In genomic region chr6:29749668-29750067, GRCh38 we compare ENCODE assay signal across 8 cellular contexts. TPM values are rescaled to one million over a fixed set of nuclear protein-coding genes. Genes with fewer than 3 reads are reported as not detected.
DNase-seq lines count a peak whose midpoint lies in the region; ATAC-seq and TF ChIP-seq lines count a peak whose summit lies in the region.

No MANE protein-coding gene starts in this region.

- no peak overlapping the region for H3K27ac ChIP-seq in CD8-positive, alpha-beta T cell (ENCODE audit: low read depth, low read length)
- no peak overlapping the region for H3K27ac ChIP-seq in endodermal cell (ENCODE audit: low read depth, low read length)

- no peak for DNase-seq in CD8-positive, alpha-beta T cell
- DNase-seq in OCI-M1 (lab: John Stamatoyannopoulos, UW) (peak; percentile 43), endodermal cell (no peak), osteocyte (ENCODE audit: extremely low spot score, unreplicated experiment) (no peak), SW 1271 (lab: John Stamatoyannopoulos, UW) (no peak), HEK293T (ENCODE audit: extremely low spot score) (no peak)

- H3K27ac Mint-ChIP-seq in CD8-positive, alpha-beta T cell = peak overlapping the region; percentile 68
- H3K27ac Mint-ChIP-seq in endodermal cell (no peak overlapping the region), osteocyte (ENCODE audit: unreplicated experiment) (no peak overlapping the region)

- POLR2A ChIA-PET in CD8-positive, alpha-beta T cell (lab: Charles Lee) = interaction anchor here (0.6 to 2.6 kb wide), 10 partner anchors 10 to 48 kb away, joined by 3 to 20 read pairs (median 3); no protein-coding TSS in a partner anchor
- POLR2A ChIA-PET in HEK293T (lab: Yijun Ruan, JAX) = interaction anchor here (0.6 to 1.7 kb wide), 6 partner anchors 8 to 732 kb away, joined by 3 to 7 read pairs (median 4); no protein-coding TSS in a partner anchor

- intact Hi-C loops in CD8-positive, alpha-beta T cell (cut with DNase I, micrococcal nuclease) = loop anchor here (2.0 to 10.0 kb wide), 4 partner anchors 83 to 317 kb away; partner anchors contain the start of gene PPP1R11 (in 1 of the 2)

- H3K36me3 Mint-ChIP-seq in CD8-positive, alpha-beta T cell = peaks cover 20% of the 10 kb centered on the region
- H3K36me3 Mint-ChIP-seq in endodermal cell (ENCODE audit: low read depth) (no peaks in the 10 kb centered on the region), osteocyte (ENCODE audit: unreplicated experiment) (peaks cover 2% of the 10 kb centered on the region)

- no peaks in the 10 kb centered on the region for H3K9me3 Mint-ChIP-seq in CD8-positive, alpha-beta T cell
- no peaks in the 10 kb centered on the region for H3K9me3 Mint-ChIP-seq in endodermal cell
- no peaks in the 10 kb centered on the region for H3K9me3 Mint-ChIP-seq in osteocyte (ENCODE audit: unreplicated experiment)

- CTCF ChIA-PET in CD8-positive, alpha-beta T cell (lab: Charles Lee) = interaction anchor here (0.9 to 8.7 kb wide), 10 partner anchors 8 to 381 kb away, joined by 3 to 184 read pairs (median 8); no protein-coding TSS in a partner anchor
- CTCF ChIA-PET in HEK293T (lab: Yijun Ruan, JAX) = interaction anchor here (0.6 to 3.6 kb wide), 4 partner anchors 8 to 86 kb away, joined by 3 to 15 read pairs (median 3); no protein-coding TSS in a partner anchor

- H3K9ac ChIP-seq in endodermal cell (ENCODE audit: extremely low read depth, low read length, poor library complexity, severe bottlenecking) = no peak overlapping the region

- TF ChIP-seq CTCF in CD8-positive, alpha-beta T cell (IDR thresholded peaks at IDR 0.05) = no peak
- no peak for TF ChIP-seq CTCF in endodermal cell (conservative IDR thresholded peaks at IDR 0.05)
- TF ChIP-seq CTCF in osteocyte (IDR thresholded peaks at IDR 0.05) = no peak

- WGBS in endodermal cell (ENCODE audit: insufficient coverage in 1 of 2, insufficient read length in 1 of 2), 2 experiments = 68 to 81% methylated on average over 3 to 5 of the region's 5 CpGs

- H3K27me3 Mint-ChIP-seq in CD8-positive, alpha-beta T cell (ENCODE audit: low read depth) = no peaks in the 10 kb centered on the region
- peaks cover 78% of the 10 kb centered on the region for H3K27me3 Mint-ChIP-seq in endodermal cell (ENCODE audit: insufficient read depth)
- peaks cover 19% of the 10 kb centered on the region for H3K27me3 Mint-ChIP-seq in osteocyte (ENCODE audit: unreplicated experiment)

- no peaks in the 10 kb centered on the region for H3K36me3 ChIP-seq in CD8-positive, alpha-beta T cell (ENCODE audit: insufficient read depth, low read length)
- H3K36me3 ChIP-seq in endodermal cell (ENCODE audit: control insufficient read depth, insufficient read depth, low read length) = no peaks in the 10 kb centered on the region

- peaks cover 60% of the 10 kb centered on the region for H3K4me1 Mint-ChIP-seq in CD8-positive, alpha-beta T cell (ENCODE audit: low read depth)
- H3K4me1 Mint-ChIP-seq in endodermal cell (peaks cover 8% of the 10 kb centered on the region), osteocyte (ENCODE audit: unreplicated experiment) (peaks cover 24% of the 10 kb centered on the region)

- no peaks in the 10 kb centered on the region for H3K27me3 ChIP-seq in CD8-positive, alpha-beta T cell (ENCODE audit: insufficient read depth, low read length)
- peaks cover 71% of the 10 kb centered on the region for H3K27me3 ChIP-seq in endodermal cell (ENCODE audit: control insufficient read depth, insufficient read depth, low read length, poor library complexity, severe bottlenecking)

- H3K4me3 Mint-ChIP-seq in CD8-positive, alpha-beta T cell = peak overlapping the region; percentile 95
- H3K4me3 Mint-ChIP-seq in endodermal cell = peak overlapping the region; percentile 61
- peak overlapping the region; percentile 88 for H3K4me3 Mint-ChIP-seq in osteocyte (ENCODE audit: unreplicated experiment)

- no peaks in the 10 kb centered on the region for H3K9me3 ChIP-seq in CD8-positive, alpha-beta T cell (ENCODE audit: low read length)
- H3K9me3 ChIP-seq in endodermal cell (ENCODE audit: control insufficient read depth, low read length) = no peaks in the 10 kb centered on the region

- peaks cover 26% of the 10 kb centered on the region for H3K4me1 ChIP-seq in CD8-positive, alpha-beta T cell (ENCODE audit: insufficient read depth, low read length)
- no peaks in the 10 kb centered on the region for H3K4me1 ChIP-seq in endodermal cell (ENCODE audit: control insufficient read depth, insufficient read depth, low read length)

- ATAC-seq in CD8-positive, alpha-beta T cell = no peak
- ATAC-seq in HG02938 (IDR thresholded peaks at IDR 0.05; ENCODE audit: unreplicated experiment) (no peak), GM18870 (IDR thresholded peaks at IDR 0.05; ENCODE audit: unreplicated experiment) (no peak)

- peak overlapping the region; percentile 90 for H3K4me3 ChIP-seq in CD8-positive, alpha-beta T cell (ENCODE audit: low read depth, low read length)
- peak overlapping the region; percentile 76 for H3K4me3 ChIP-seq in endodermal cell (ENCODE audit: low read length)

TF ChIP-seq in HEK293T, 16 proteins besides CTCF, POLR2A, EP300 and RAD21:
- TF ChIP-seq HDGF (IDR thresholded peaks at IDR 0.05; ENCODE audit: borderline replicate concordance) = no peak
- TF ChIP-seq FOXM1 (IDR thresholded peaks at IDR 0.05; ENCODE audit: borderline replicate concordance) = no peak
- TF ChIP-seq ZNF384 (IDR thresholded peaks at IDR 0.05) = no peak
- TF ChIP-seq, protein P1, sequence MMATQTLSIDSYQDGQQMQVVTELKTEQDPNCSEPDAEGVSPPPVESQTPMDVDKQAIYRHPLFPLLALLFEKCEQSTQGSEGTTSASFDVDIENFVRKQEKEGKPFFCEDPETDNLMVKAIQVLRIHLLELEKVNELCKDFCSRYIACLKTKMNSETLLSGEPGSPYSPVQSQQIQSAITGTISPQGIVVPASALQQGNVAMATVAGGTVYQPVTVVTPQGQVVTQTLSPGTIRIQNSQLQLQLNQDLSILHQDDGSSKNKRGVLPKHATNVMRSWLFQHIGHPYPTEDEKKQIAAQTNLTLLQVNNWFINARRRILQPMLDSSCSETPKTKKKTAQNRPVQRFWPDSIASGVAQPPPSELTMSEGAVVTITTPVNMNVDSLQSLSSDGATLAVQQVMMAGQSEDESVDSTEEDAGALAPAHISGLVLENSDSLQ (IDR thresholded peaks at IDR 0.05) = no peak
- TF ChIP-seq TARDBP (IDR thresholded peaks at IDR 0.05) = no peak
- no peak for TF ChIP-seq LEF1 (IDR thresholded peaks at IDR 0.05; ENCODE audit: borderline replicate concordance)
- TF ChIP-seq NFRKB (IDR thresholded peaks at IDR 0.05) = no peak
- no peak for TF ChIP-seq L3MBTL2 (conservative IDR thresholded peaks at IDR 0.05)
- no peak for TF ChIP-seq FOXA1 (IDR thresholded peaks at IDR 0.05)
- no peak for TF ChIP-seq SUZ12 (IDR thresholded peaks at IDR 0.05)
- no peak for TF ChIP-seq BHLHE40 (IDR thresholded peaks at IDR 0.05; ENCODE audit: borderline replicate concordance)
TF ChIP-seq in HEK293T: peak in this region for 0.

RNA-seq across cellular contexts. Expression of gene HLA-F, which starts 26.4 kb away (rescaled TPM):
- total RNA-seq in CD8-positive, alpha-beta T cell = 100 to 1,000 TPM; 378 to 382 TPM
- total RNA-seq in endodermal cell (1 to 10 TPM in 1 of 2 donors, under 1 TPM in 1; 0.48 to 3.9 TPM), osteocyte (11.4 and 12.5 TPM in 2 replicates)
- 2.4 TPM for polyA plus RNA-seq in endodermal cell (2013, experiment 1 of 2)
- polyA plus RNA-seq in endodermal cell (2013, experiment 2 of 2) = 2.7 TPM

Comparison
In these comparisons a context has a peak if more than half of its experiments do, and no peak if none do; other contexts are left out.
1. RNA of gene HLA-F, which starts 26.4 kb away (total RNA-seq): 378 to 382 TPM in CD8-positive, alpha-beta T cell; 11.4 to 12.5 TPM in osteocyte and 0.48 to 3.9 TPM in endodermal cell; every median in the first group is over 10 times any median in the second.
2. Peak in every context shown above with its lines, with median percentiles within 50 percentile points of each other: H3K4me3 Mint-ChIP-seq.